10 cellular contexts compared by ENCODE assay signal in genomic region chr9:91420471-91421021, GRCh38. TPM values are rescaled to one million over a fixed set of nuclear protein-coding genes. Genes with fewer than 3 reads are reported as not detected.
DNase-seq lines count a peak whose midpoint lies in the region; ATAC-seq, FAIRE-seq and TF ChIP-seq lines count a peak whose summit lies in the region.
"Had no signal": no experiment of that assay in that cellular context is flagged by ENCODE, and none has a peak within 500 bp of the region (broad histone marks: within the 10 kb centered on the region; RNA-seq: fewer than 3 reads in every experiment).

No MANE protein-coding gene starts in this region.

- H3K27me3 ChIP-seq in iPS-18a (ENCODE audit: control insufficient read depth, insufficient read depth, low read length), result peaks cover 65% of the 10 kb centered on the region
- no peaks in the 10 kb centered on the region for H3K27me3 ChIP-seq in small intestine (ENCODE audit: control insufficient read depth in 2 of 2, insufficient read depth in 2 of 2, low read length in 2 of 2)

- H3K27me3 Mint-ChIP-seq in activated naive CD8-positive, alpha-beta T cell treated with anti-CD3 and anti-CD28 coated beads for 36 hours, result peaks cover 54% of the 10 kb centered on the region

- H3K36me3 ChIP-seq in iPS-18a (ENCODE audit: control insufficient read depth, low read depth, low read length) (no peaks in the 10 kb centered on the region), small intestine (ENCODE audit: control insufficient read depth in 2 of 2, insufficient read depth in 2 of 2, low read length in 2 of 2) (no peaks in the 10 kb centered on the region)

- H3K4me3 ChIP-seq in HFF-Myc (replicated peaks; ENCODE audit: low read depth, low read length) (peak overlapping the region; percentile 74), iPS-18a (ENCODE audit: low read length) (peak overlapping the region; percentile 68), small intestine (ENCODE audit: low read depth in 1 of 2, low read length in 2 of 2) (peak overlapping the region; percentile 76 to 86)

- H3K9ac ChIP-seq in iPS-18a (ENCODE audit: low read length), result no peak overlapping the region

- no peak for FAIRE-seq in small intestine (lab: Jason Lieb, UNC)

- no peak for ATAC-seq in omental fat pad (ENCODE audit: low FRiP score)

- DNase-seq in HFF-Myc (ENCODE audit: extremely low read depth, low read depth) (no peak), small intestine (no peak), omental fat pad (ENCODE audit: low spot score) (no peak), NOMO-1 treated with dmso at 0.1 percent for 144 hours (lab: John Stamatoyannopoulos, UW; ENCODE audit: unreplicated experiment) (no peak), kidney tubule cell (ENCODE audit: low spot score) (no peak), caudate nucleus (lab: John Stamatoyannopoulos, UW) (no peak)
- no peak for DNase-seq in activated naive CD8-positive, alpha-beta T cell treated with anti-CD3 and anti-CD28 coated beads for 36 hours
- DNase-seq: NCI-H1930 had no signal

- peaks cover 8% of the 10 kb centered on the region for H3K36me3 Mint-ChIP-seq in activated naive CD8-positive, alpha-beta T cell treated with anti-CD3 and anti-CD28 coated beads for 36 hours

- peaks cover 56% of the 10 kb centered on the region for H3K4me1 Mint-ChIP-seq in activated naive CD8-positive, alpha-beta T cell treated with anti-CD3 and anti-CD28 coated beads for 36 hours

- no peaks in the 10 kb centered on the region for H3K9me3 Mint-ChIP-seq in activated naive CD8-positive, alpha-beta T cell treated with anti-CD3 and anti-CD28 coated beads for 36 hours
- H3K9me3 Mint-ChIP-seq: central memory CD8-positive, alpha-beta T cell had no signal

- WGBS in small intestine, 3 donors, result 44 to 57% (median 54%) methylated on average over 12 of the region's 12 CpGs

- H3K27ac ChIP-seq in iPS-18a (ENCODE audit: low read length), result no peak overlapping the region
- peak overlapping the region in 1 of 2 donors; percentile 47 for H3K27ac ChIP-seq in small intestine (ENCODE audit: low read depth in 1 of 2, low read length in 1 of 2)
- no peak overlapping the region for H3K27ac ChIP-seq in caudate nucleus (ENCODE audit: low read depth, low read length)

- H3K27ac Mint-ChIP-seq in activated naive CD8-positive, alpha-beta T cell treated with anti-CD3 and anti-CD28 coated beads for 36 hours, result no peak overlapping the region

- TF ChIP-seq CTCF in HFF-Myc (IDR thresholded peaks at IDR 0.05; ENCODE audit: low read depth, low read length, missing control alignments), result no peak
- no peak for TF ChIP-seq CTCF in omental fat pad (IDR thresholded peaks at IDR 0.05)

- H3K4me1 ChIP-seq in iPS-18a (ENCODE audit: control insufficient read depth, low read depth, low read length) (peaks cover 16% of the 10 kb centered on the region), small intestine (ENCODE audit: control insufficient read depth in 2 of 2, insufficient read depth in 1 of 2, low read depth in 1 of 2, low read length in 1 of 2) (peaks cover 2 to 11% of the 10 kb centered on the region in 2 donors)

- H3K9me3 ChIP-seq in iPS-18a (ENCODE audit: control insufficient read depth, low read depth, low read length) (no peaks in the 10 kb centered on the region), small intestine (ENCODE audit: control insufficient read depth, low read depth) (no peaks in the 10 kb centered on the region)

- peak overlapping the region; percentile 56 for H3K4me3 Mint-ChIP-seq in activated naive CD8-positive, alpha-beta T cell treated with anti-CD3 and anti-CD28 coated beads for 36 hours

RNA-seq across cellular contexts. Expression of gene NFIL3, which starts 3.1 kb away (rescaled TPM):
- 10 to 100 TPM; 23.8 to 25.7 TPM for total RNA-seq in activated naive CD8-positive, alpha-beta T cell treated with anti-CD3 and anti-CD28 coated beads for 36 hours
- 10 to 100 TPM; 10.1 to 20.3 (median 12.4) TPM for polyA plus RNA-seq in small intestine
- total RNA-seq in omental fat pad, result 100 to 1,000 TPM in 2 of 4 donors, 10 to 100 TPM in 2; 51.9 to 247 (median 111) TPM

RNA-seq across cellular contexts. Expression of gene AUH, which starts 58.8 kb away (rescaled TPM):
- 10 to 100 TPM; 12.4 to 13.2 TPM for total RNA-seq in activated naive CD8-positive, alpha-beta T cell treated with anti-CD3 and anti-CD28 coated beads for 36 hours
- 10 to 100 TPM; 16.9 to 51.4 (median 21.1) TPM for polyA plus RNA-seq in small intestine
- total RNA-seq in omental fat pad, result 10 to 100 TPM; 26.4 to 34.3 (median 31.2) TPM
